13 cellular contexts compared by ENCODE assay signal in the genomic region with DNA sequence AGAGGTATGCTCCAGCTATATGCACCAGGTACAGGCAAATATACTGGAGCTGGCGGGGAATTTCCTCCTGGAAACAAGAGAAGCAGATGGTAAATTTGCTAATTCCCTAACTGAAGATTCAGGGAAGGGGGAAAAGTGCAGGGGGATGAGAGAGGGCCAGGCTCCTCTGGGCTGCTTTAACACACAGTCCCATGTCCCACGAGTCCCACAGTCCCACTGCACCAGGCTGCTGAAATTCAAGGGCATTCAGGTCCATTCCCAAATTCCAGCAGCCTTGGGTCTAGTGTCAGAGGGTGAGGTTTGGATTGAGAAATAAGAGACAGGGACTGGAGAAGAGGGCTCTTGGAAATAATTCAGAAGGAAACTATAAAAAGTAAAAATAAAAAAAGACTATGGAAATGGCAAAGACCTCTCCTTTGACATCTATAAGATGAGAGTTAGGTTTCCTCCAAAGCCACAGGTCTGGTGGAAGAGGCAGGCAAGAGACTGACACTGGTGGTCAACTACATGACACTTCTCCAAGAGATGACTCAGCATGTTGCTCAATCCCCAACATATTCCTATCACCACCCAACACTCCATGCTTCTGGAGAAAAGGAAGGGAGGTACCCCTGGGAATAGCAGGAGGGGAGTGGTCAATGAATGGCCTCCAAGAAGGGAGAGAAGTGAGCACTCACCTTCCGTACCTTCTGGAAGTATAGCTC.
A peak's percentile ranks its signal among the peaks of the same experiment; 100 is the strongest.
DNase-seq lines count a peak whose midpoint lies in the region; TF ChIP-seq lines count a peak whose summit lies in the region.
"Had no signal": no experiment of that assay in that cellular context is flagged by ENCODE, and none has a peak within 500 bp of the region (broad histone marks: within the 10 kb centered on the region; RNA-seq: fewer than 3 reads in every experiment).

No MANE protein-coding gene starts in this region.

- no peak overlapping the region for H3K9ac ChIP-seq in OCI-LY1 (ENCODE audit: low read length)

- H3K27me3 ChIP-seq in OCI-LY1 (ENCODE audit: insufficient read depth, low read length): no peaks in the 10 kb centered on the region
- no peaks in the 10 kb centered on the region for H3K27me3 ChIP-seq in suprapubic skin
- no peaks in the 10 kb centered on the region for H3K27me3 ChIP-seq in transverse colon

- no peak overlapping the region for H3K4me2 ChIP-seq in OCI-LY1 (ENCODE audit: low read length)

- H2AFZ ChIP-seq in OCI-LY1 (ENCODE audit: low read length): no peak overlapping the region

- no peaks in the 10 kb centered on the region; the same call in 1 of the 2 replicates for H3F3A ChIP-seq in OCI-LY1 (ENCODE audit: insufficient read depth, low read length)

- H3K27ac ChIP-seq in OCI-LY1 (ENCODE audit: low read depth, low read length, poor library complexity, severe bottlenecking): peak overlapping the region; percentile 8
- peak overlapping the region; percentile 27 for H3K27ac ChIP-seq in suprapubic skin
- H3K27ac ChIP-seq in transverse colon: no peak overlapping the region

- intact Hi-C loops in transverse colon (cut with DNase I; ENCODE audit: low total_unique reads): loop anchor here (10.0 kb wide), 2 partner anchors 83 to 157 kb away; a partner anchor contains a TSS

- in situ Hi-C loops in transverse colon (cut with MboI; ENCODE audit: low pct_ligation_motif_present in 1 of 4, low pct_unique_long_range_greater_than_20kb in 1 of 4, low sequenced_read_pairs in 3 of 4): no loop called here

- 90% methylated on average over 3 of the region's 3 CpGs for WGBS in suprapubic skin
- 90 to 100% methylated on average over 1 to 3 of the region's 3 CpGs for WGBS in transverse colon (ENCODE audit: low coverage in 1 of 2), 2 donors

- DNase-seq in NCI-H82 (lab: John Stamatoyannopoulos, UW): peak; percentile 57
- no peak for DNase-seq in NCI-H82 treated with DMSO at 0.1 percent for 48 hours (lab: John Stamatoyannopoulos, UW; ENCODE audit: unreplicated experiment)
- DNase-seq in fibroblast of mammary gland (ENCODE audit: low read depth): peak; percentile 97
- DNase-seq in suprapubic skin (ENCODE audit: low spot score in 2 of 2): no peak
- DNase-seq in transverse colon: no peak
- DNase-seq in amygdala (lab: John Stamatoyannopoulos, UW): no peak
- no peak for DNase-seq in retina
- DNase-seq: activated gamma-delta T cell treated with Interleukin-2 at 50 U/mL for 16 hours, DMS53, immature natural killer cell, NCI-H2081, substantia nigra had no signal

- H3K4me1 ChIP-seq in OCI-LY1 (ENCODE audit: insufficient read depth, low read length, severe bottlenecking) (peaks cover 72% of the 10 kb centered on the region), suprapubic skin (peaks cover 53% of the 10 kb centered on the region), transverse colon (peaks cover 17 to 52% (median 31%) of the 10 kb centered on the region in 4 donors)

- H3K79me2 ChIP-seq in OCI-LY1 (ENCODE audit: insufficient read depth, low read length): no peaks in the 10 kb centered on the region

- H3K36me3 ChIP-seq in OCI-LY1 (ENCODE audit: insufficient read depth, low read length) (peaks cover 81% of the 10 kb centered on the region), suprapubic skin (peaks cover 39% of the 10 kb centered on the region), transverse colon (peaks cover 0 to 15% (median 5%) of the 10 kb centered on the region in 4 donors)

- no peak for TF ChIP-seq CTCF in OCI-LY1 (IDR thresholded peaks at IDR 0.05; ENCODE audit: low read length)
- no peak for TF ChIP-seq CTCF in fibroblast of mammary gland (conservative IDR thresholded peaks at IDR 0.05; ENCODE audit: control insufficient read depth, insufficient read depth, low read depth, low read length)
- no peak for TF ChIP-seq CTCF in suprapubic skin (IDR thresholded peaks at IDR 0.05)
- no peak for TF ChIP-seq CTCF in transverse colon (IDR thresholded peaks at IDR 0.05)

- H3K9me2 ChIP-seq in OCI-LY1 (ENCODE audit: low read depth, low read length): no peaks in the 10 kb centered on the region

- TF ChIP-seq POLR2A in suprapubic skin (IDR thresholded peaks at IDR 0.05): no peak
- no peak for TF ChIP-seq POLR2A in transverse colon (IDR thresholded peaks at IDR 0.05)

- H4K20me1 ChIP-seq in OCI-LY1 (ENCODE audit: insufficient read depth, low read length): no peaks in the 10 kb centered on the region

- no peak for TF ChIP-seq EP300 in suprapubic skin (IDR thresholded peaks at IDR 0.05)
- TF ChIP-seq EP300 in transverse colon (IDR thresholded peaks at IDR 0.05; ENCODE audit: low read depth): no peak

- H3K4me3 ChIP-seq in OCI-LY1 (ENCODE audit: low read depth, low read length, poor library complexity, severe bottlenecking) (no peak overlapping the region), fibroblast of mammary gland (ENCODE audit: control insufficient read depth, low read depth, low read length) (no peak overlapping the region), suprapubic skin (no peak overlapping the region), transverse colon (no peak overlapping the region)

- H3K9me3 ChIP-seq in OCI-LY1 (ENCODE audit: low read length) (no peaks in the 10 kb centered on the region), suprapubic skin (no peaks in the 10 kb centered on the region), transverse colon (no peaks in the 10 kb centered on the region)

Comparison
In these comparisons a context has a peak if more than half of its experiments do, and no peak if none do; other contexts are left out.
1. DNase-seq: peak in NCI-H82 (single experiment) and fibroblast of mammary gland (single experiment); none in NCI-H82 treated with DMSO at 0.1 percent for 48 hours (single experiment), suprapubic skin (0 of 2), transverse colon (single experiment), amygdala (0 of 56) and retina (single experiment).
2. H3K27ac ChIP-seq: peak in OCI-LY1 (single experiment) and suprapubic skin (single experiment); none in transverse colon (0 of 4).